Comparison of ENCODE assay signal across 15 cellular contexts in genomic region chr7:2906197-2906931, GRCh38.
"Had no signal": no experiment of that assay in that cellular context is flagged by ENCODE, and none has a peak within 500 bp of the region (broad histone marks: within the 10 kb centered on the region; RNA-seq: fewer than 3 reads in every experiment).

No MANE protein-coding gene starts in this region.

- H3K36me3 ChIP-seq: ovary, tibial artery, vagina had no signal

- H3K4me3 Mint-ChIP-seq: activated B cell treated with CpG ODN at 0.5 μM for 24 hours had no signal

- H3K27ac ChIP-seq: foreskin keratinocyte, ovary, tibial artery, vagina had no signal

- H3K4me3 ChIP-seq: ovary, tibial artery, vagina had no signal

- H3K9me3 ChIP-seq: ovary, tibial artery, vagina had no signal

- H3K27me3 ChIP-seq: foreskin keratinocyte, ovary, vagina had no signal

- DNase-seq: activated B cell treated with CpG ODN at 0.5 μM for 24 hours; activated CD4-positive, alpha-beta T cell treated with anti-CD3 and anti-CD28 coated beads for 48 hours; activated effector memory CD4-positive, alpha-beta T cell treated with Interleukin-2 at 50 U/mL for 16 hours; activated naive CD4-positive, alpha-beta T cell treated with anti-CD3 and anti-CD28 coated beads, Interleukin-2, amount 50 U/mL, for 16 hours; foreskin keratinocyte; glutamatergic neuron; hypothalamus; kidney glomerular epithelial cell; left ventricle myocardium superior; mesendoderm; ovary; stimulated activated CD4-positive, alpha-beta T cell treated with anti-CD3 and anti-CD28 coated beads, Interleukin-1b, Interleukin-23, amount 100 ng/mL, for 48 hours; tibial artery had no signal

- ATAC-seq: foreskin keratinocyte, left ventricle myocardium superior had no signal

- H3K9me3 Mint-ChIP-seq: activated B cell treated with CpG ODN at 0.5 μM for 24 hours had no signal

- H3K27me3 Mint-ChIP-seq: activated B cell treated with CpG ODN at 0.5 μM for 24 hours had no signal

- FAIRE-seq: astrocyte had no signal

- H3K4me1 ChIP-seq: foreskin keratinocyte, tibial artery, vagina had no signal
